20 cellular contexts compared by ENCODE assay signal in the genomic region with DNA sequence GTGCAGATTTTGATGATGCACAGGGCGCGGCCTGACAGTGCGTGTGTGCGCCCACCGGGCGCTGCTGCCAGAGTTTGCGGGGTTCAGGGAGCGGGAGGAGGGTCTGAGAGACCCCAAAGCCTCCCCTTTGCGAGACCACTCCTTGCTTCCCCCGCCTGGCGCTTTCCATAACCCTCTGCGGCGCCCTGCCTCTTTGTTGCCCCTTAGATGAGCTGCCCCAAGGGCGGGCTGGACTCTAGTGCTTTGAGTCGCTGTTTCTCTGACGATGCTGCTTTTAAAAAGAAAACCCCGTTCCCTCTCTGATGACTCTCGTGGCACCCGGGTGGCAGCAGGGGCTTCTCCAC. TPM values are rescaled to one million over a fixed set of nuclear protein-coding genes. Genes with fewer than 3 reads are reported as not detected.
"Had no signal": no experiment of that assay in that cellular context is flagged by ENCODE, and none has a peak within 500 bp of the region (broad histone marks: within the 10 kb centered on the region; RNA-seq: fewer than 3 reads in every experiment).

No MANE protein-coding gene starts in this region.

- H3K9me3 ChIP-seq: ascending aorta, upper lobe of left lung had no signal

- DNase-seq: activated CD4-positive, alpha-beta T cell treated with anti-CD3 and anti-CD28 coated beads, Interleukin-2, amount 10 ng/mL, durations not matched to agents 24 days and 14 days; activated CD4-positive, CD25-positive, alpha-beta regulatory T cell; activated CD8-positive, alpha-beta memory T cell treated with anti-CD3 and anti-CD28 coated beads, Interleukin-2, amount 50 U/mL, for 48 hours; activated naive CD4-positive, alpha-beta T cell treated with Interleukin-2 at 50 U/mL for 16 hours; activated naive CD8-positive, alpha-beta T cell treated with anti-CD3 and anti-CD28 coated beads, Interleukin-2, amount 50 U/mL, for 24 hours; mammary epithelial cell; naive thymus-derived CD4-positive, alpha-beta T cell; nucleus accumbens; stimulated activated CD4-positive, alpha-beta T cell treated with anti-CD3 and anti-CD28 coated beads, Interleukin-4, amount 100 ng/mL, for 4 hours; stimulated activated CD8-positive, alpha-beta memory T cell treated with anti-CD3 and anti-CD28 coated beads, Interleukin-4, amount 100 ng/mL, for 48 hours; stimulated activated naive CD8-positive, alpha-beta T cell treated with anti-CD3 and anti-CD28 coated beads, Interleukin-15, Interleukin-2, amounts not matched to agents 100 U/mL and 50 U/mL, for 24 hours; upper lobe of left lung had no signal

- ATAC-seq: activated naive CD8-positive, alpha-beta T cell treated with anti-CD3 and anti-CD28 coated beads, Interleukin-2, amount 50 U/mL, for 24 hours; left lobe of liver; naive thymus-derived CD4-positive, alpha-beta T cell; right cardiac atrium; stimulated activated naive CD8-positive, alpha-beta T cell treated with anti-CD3 and anti-CD28 coated beads, Interleukin-15, Interleukin-2, amounts not matched to agents 100 U/mL and 50 U/mL, for 24 hours had no signal

- FAIRE-seq: bronchial epithelial cell, endometrium had no signal

- H3K36me3 ChIP-seq: ascending aorta, upper lobe of left lung had no signal

- H3K4me3 Mint-ChIP-seq: activated CD4-positive, alpha-beta T cell treated with anti-CD3 and anti-CD28 coated beads, Interleukin-2, amount 10 ng/mL, durations not matched to agents 24 days and 14 days; activated naive CD8-positive, alpha-beta T cell treated with anti-CD3 and anti-CD28 coated beads, Interleukin-2, amount 50 U/mL, for 24 hours; naive thymus-derived CD4-positive, alpha-beta T cell had no signal

- H3K4me3 ChIP-seq: ascending aorta, skin epidermis, upper lobe of left lung had no signal

- H3K27ac Mint-ChIP-seq: activated CD4-positive, alpha-beta T cell treated with anti-CD3 and anti-CD28 coated beads, Interleukin-2, amount 10 ng/mL, durations not matched to agents 24 days and 14 days had no signal

- H3K9me3 Mint-ChIP-seq: activated naive CD8-positive, alpha-beta T cell treated with anti-CD3 and anti-CD28 coated beads, Interleukin-2, amount 50 U/mL, for 24 hours had no signal

- H3K27ac ChIP-seq: ascending aorta, dorsolateral prefrontal cortex, skin epidermis, upper lobe of left lung had no signal

RNA-seq across cellular contexts. Expression of a gene that starts 9.9 kb away (rescaled TPM):
- total RNA-seq: activated CD4-positive, alpha-beta T cell treated with anti-CD3 and anti-CD28 coated beads, Interleukin-2, amount 10 ng/mL, durations not matched to agents 24 days and 14 days; naive thymus-derived CD4-positive, alpha-beta T cell; T-helper 2 cell treated with Interferon-gamma antibody and Interleukin-4, amounts not matched to agents 100 ng/mL and 5 ng/mL, for 36 hours had no signal
- polyA plus RNA-seq: naive thymus-derived CD4-positive, alpha-beta T cell had no signal
